ENCODE assay signal across 13 cellular contexts in genomic region chr2:181471783-181472182, GRCh38. TPM values are rescaled to one million over a fixed set of nuclear protein-coding genes. Genes with fewer than 3 reads are reported as not detected.
DNase-seq lines count a peak whose midpoint lies in the region; ATAC-seq and TF ChIP-seq lines count a peak whose summit lies in the region.
"Had no signal": no experiment of that assay in that cellular context is flagged by ENCODE, and none has a peak within 500 bp of the region (broad histone marks: within the 10 kb centered on the region; RNA-seq: fewer than 3 reads in every experiment).

No MANE protein-coding gene starts in this region.

- H3K4me1 Mint-ChIP-seq in activated CD4-positive, alpha-beta T cell treated with anti-CD3 and anti-CD28 coated beads, Interleukin-2, amount 10 ng/mL, durations not matched to agents 7 days and 5 days, result peaks cover 71% of the 10 kb centered on the region
- peaks cover 74% of the 10 kb centered on the region for H3K4me1 Mint-ChIP-seq in activated naive CD8-positive, alpha-beta T cell (ENCODE audit: low read depth)
- peaks cover 76 to 88% of the 10 kb centered on the region in 2 donors for H3K4me1 Mint-ChIP-seq in natural killer cell

- TF ChIP-seq CTCF in natural killer cell (IDR thresholded peaks at IDR 0.05), result no peak

- H3K4me3 Mint-ChIP-seq in activated CD4-positive, alpha-beta T cell treated with anti-CD3 and anti-CD28 coated beads, Interleukin-2, amount 10 ng/mL, durations not matched to agents 7 days and 5 days, result no peak overlapping the region
- H3K4me3 Mint-ChIP-seq in activated naive CD8-positive, alpha-beta T cell, result peak overlapping the region; percentile 71
- H3K4me3 Mint-ChIP-seq in natural killer cell, result peak overlapping the region; percentile 37

- peak; percentile 39 for ATAC-seq in HG02885 (IDR thresholded peaks at IDR 0.05; ENCODE audit: poor library complexity, unreplicated experiment)
- ATAC-seq in natural killer cell, result peak; percentile 59 to 85 (median 74)
- ATAC-seq in HG02759 (IDR thresholded peaks at IDR 0.05; ENCODE audit: unreplicated experiment), result no peak
- no peak for ATAC-seq in HG03045 (IDR thresholded peaks at IDR 0.05; ENCODE audit: unreplicated experiment)

- intact Hi-C loops in natural killer cell (cut with micrococcal nuclease), result loop anchor here (2.0 to 5.0 kb wide), 3 partner anchors 15 to 489 kb away; partner anchors contain the start of genes ITGA4, ITPRID2 and UBE2E3

- no peaks in the 10 kb centered on the region for H3K27me3 Mint-ChIP-seq in activated CD4-positive, alpha-beta T cell treated with anti-CD3 and anti-CD28 coated beads, Interleukin-2, amount 10 ng/mL, durations not matched to agents 7 days and 5 days
- H3K27me3 Mint-ChIP-seq in activated naive CD8-positive, alpha-beta T cell, result no peaks in the 10 kb centered on the region
- no peaks in the 10 kb centered on the region for H3K27me3 Mint-ChIP-seq in natural killer cell (ENCODE audit: low read depth in 2 of 2)

- peaks cover 4% of the 10 kb centered on the region for H3K9me3 Mint-ChIP-seq in activated CD4-positive, alpha-beta T cell treated with anti-CD3 and anti-CD28 coated beads, Interleukin-2, amount 10 ng/mL, durations not matched to agents 7 days and 5 days
- peaks cover 3% of the 10 kb centered on the region for H3K9me3 Mint-ChIP-seq in activated naive CD8-positive, alpha-beta T cell (ENCODE audit: low read depth)
- H3K9me3 Mint-ChIP-seq in natural killer cell, result no peaks in the 10 kb centered on the region

- peaks cover 90% of the 10 kb centered on the region for H3K36me3 Mint-ChIP-seq in activated CD4-positive, alpha-beta T cell treated with anti-CD3 and anti-CD28 coated beads, Interleukin-2, amount 10 ng/mL, durations not matched to agents 7 days and 5 days (ENCODE audit: low read depth)
- H3K36me3 Mint-ChIP-seq in activated naive CD8-positive, alpha-beta T cell, result peaks cover 34% of the 10 kb centered on the region
- H3K36me3 Mint-ChIP-seq in natural killer cell, result peaks cover 23% of the 10 kb centered on the region

- POLR2A ChIA-PET in activated CD4-positive, alpha-beta T cell treated with anti-CD3 and anti-CD28 coated beads, Interleukin-2, amount 10 ng/mL, durations not matched to agents 7 days and 5 days (lab: Charles Lee), result no interaction called here

- no peak for DNase-seq in activated CD4-positive, alpha-beta T cell treated with anti-CD3 and anti-CD28 coated beads, Interleukin-2, amount 10 ng/mL, durations not matched to agents 7 days and 5 days
- no peak for DNase-seq in activated CD4-positive, alpha-beta T cell treated with anti-CD3 and anti-CD28 coated beads, Interleukin-2, amount 50 U/mL, for 1 hour
- no peak for DNase-seq in natural killer cell
- DNase-seq in LoVo (ENCODE audit: low spot score), result no peak
- DNase-seq: dorsolateral prefrontal cortex; foreskin fibroblast; NCI-H748 treated with DMSO at 0.1 percent for 48 hours; SIG-M5; stimulated activated CD8-positive, alpha-beta memory T cell treated with anti-CD3 and anti-CD28 coated beads, Interleukin-4, amount 100 ng/mL, for 48 hours had no signal

- CTCF ChIA-PET in activated CD4-positive, alpha-beta T cell treated with anti-CD3 and anti-CD28 coated beads, Interleukin-2, amount 10 ng/mL, durations not matched to agents 7 days and 5 days (lab: Charles Lee), result interaction anchor here (0.7 to 1.2 kb wide), 2 partner anchors 59 to 297 kb away, joined by 3 read pairs; no protein-coding TSS in a partner anchor

- H3K27ac Mint-ChIP-seq in activated CD4-positive, alpha-beta T cell treated with anti-CD3 and anti-CD28 coated beads, Interleukin-2, amount 10 ng/mL, durations not matched to agents 7 days and 5 days, result peak overlapping the region; percentile 22
- H3K27ac Mint-ChIP-seq in activated naive CD8-positive, alpha-beta T cell, result peak overlapping the region; percentile 43
- H3K27ac Mint-ChIP-seq in natural killer cell, result peak overlapping the region; percentile 60 to 84

RNA-seq across cellular contexts. Expression of gene ITGA4, which starts 14.6 kb away (rescaled TPM):
- 100 to 1,000 TPM; 160 to 163 TPM for total RNA-seq in activated CD4-positive, alpha-beta T cell treated with anti-CD3 and anti-CD28 coated beads, Interleukin-2, amount 10 ng/mL, durations not matched to agents 7 days and 5 days
- total RNA-seq in natural killer cell, result 100 to 1,000 TPM; 178 to 235 (median 189) TPM

Comparison
In these comparisons a context has a peak if more than half of its experiments do, and no peak if none do; other contexts are left out.
1. H3K27ac Mint-ChIP-seq: peak in every context shown above with its lines; median percentile 72 in natural killer cell; 43 in activated naive CD8-positive, alpha-beta T cell; 22 in activated CD4-positive, alpha-beta T cell treated with anti-CD3 and anti-CD28 coated beads, Interleukin-2, amount 10 ng/mL, durations not matched to agents 7 days and 5 days.
2. ATAC-seq: peak in HG02885 (single experiment) and natural killer cell (3 of 3); none in HG02759 (single experiment) and HG03045 (single experiment).